In the genomic region with DNA sequence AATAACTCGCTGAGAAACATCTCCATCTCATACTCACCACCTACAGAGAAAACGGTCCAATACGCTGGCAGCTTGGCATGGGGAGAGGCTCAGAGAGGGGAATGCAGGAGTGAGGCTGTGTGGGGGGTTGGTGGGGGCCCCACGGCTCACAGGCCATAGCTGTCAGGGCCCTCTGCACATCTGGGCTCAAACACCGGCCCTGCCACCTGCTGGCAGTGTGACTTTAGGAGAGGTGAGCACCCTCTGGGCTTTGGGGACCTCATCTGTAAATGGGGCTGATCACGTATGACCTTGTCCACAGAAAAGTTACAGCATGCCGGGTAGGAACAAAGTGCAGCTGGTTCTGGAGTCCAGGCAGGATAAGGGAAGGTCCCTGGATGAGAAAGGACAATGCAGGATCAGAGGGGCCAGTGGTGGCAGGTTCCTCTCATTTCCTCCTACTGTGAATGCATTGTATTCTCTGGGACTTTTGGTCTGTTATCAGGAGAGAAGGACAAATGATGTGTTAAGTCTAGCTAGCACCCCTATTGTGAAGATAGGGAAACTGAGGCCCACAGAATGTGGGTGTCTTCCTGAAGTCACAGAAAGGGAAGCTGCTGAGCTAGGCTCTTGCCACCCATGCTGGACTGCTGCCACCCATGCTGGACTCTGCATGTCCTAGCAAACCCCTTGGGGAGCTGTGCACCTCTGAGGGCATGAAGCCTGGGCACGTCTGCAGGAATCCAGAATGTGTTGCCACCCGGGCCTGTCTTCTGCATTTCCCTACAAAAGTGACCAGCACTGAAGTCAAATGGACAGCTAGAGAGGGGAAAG, we compare ENCODE assay signal across 10 cellular contexts.
DNase-seq lines count a peak whose midpoint lies in the region; ATAC-seq, FAIRE-seq and TF ChIP-seq lines count a peak whose summit lies in the region.
"Had no signal": no experiment of that assay in that cellular context is flagged by ENCODE, and none has a peak within 500 bp of the region (broad histone marks: within the 10 kb centered on the region; RNA-seq: fewer than 3 reads in every experiment).

No MANE protein-coding gene starts in this region.

- CTCF ChIA-PET in activated CD8-positive, alpha-beta memory T cell treated with anti-CD3 and anti-CD28 coated beads, Interleukin-2, amount 10 ng/mL, durations not matched to agents 7 days and 5 days (lab: Charles Lee), result interaction anchor here (1.3 kb wide), 1 partner anchor 391 kb away, joined by 4 read pairs; no protein-coding TSS in a partner anchor
- CTCF ChIA-PET in K562 (lab: Yijun Ruan, JAX; ENCODE audit: low intra/inter-chr PET ratio), result no interaction called here

- H3K79me1 ChIP-seq in trophoblast cell (ENCODE audit: low read length), result peaks cover 55% of the 10 kb centered on the region

- H3K27me3 ChIP-seq in K562 (ENCODE audit: control insufficient read depth in 2 of 2, insufficient read depth in 2 of 2, low read length in 2 of 2), result peaks cover 1 to 64% of the 10 kb centered on the region in 2 experiments; a peak in 4 of 5 replicates
- H3K27me3 ChIP-seq in trophoblast cell (ENCODE audit: insufficient read depth, low read length), result no peaks in the 10 kb centered on the region

- peak; percentile 39 for ATAC-seq in activated CD8-positive, alpha-beta memory T cell treated with anti-CD3 and anti-CD28 coated beads, Interleukin-2, amount 10 ng/mL, durations not matched to agents 7 days and 5 days
- ATAC-seq in HG03432 (IDR thresholded peaks at IDR 0.05; ENCODE audit: unreplicated experiment), result peak; percentile 76
- ATAC-seq in K562, result peak; percentile 66

- no peak overlapping the region for H2AFZ ChIP-seq in K562 (ENCODE audit: low read depth, low read length)
- no peak overlapping the region for H2AFZ ChIP-seq in trophoblast cell (ENCODE audit: insufficient read depth, low read length, poor library complexity)

- peak in 1 of 2 experiments; percentile 34; a peak in 1 of 4 replicates for TF ChIP-seq RAD21 in K562 (CRISPR knock-in tag; conservative IDR thresholded peaks at IDR 0.05 in 1 of 2, IDR thresholded peaks at IDR 0.05 in 1 of 2)

- H3K4me3 Mint-ChIP-seq in activated CD8-positive, alpha-beta memory T cell treated with anti-CD3 and anti-CD28 coated beads, Interleukin-2, amount 10 ng/mL, durations not matched to agents 7 days and 5 days, result no peak overlapping the region

- H3K79me2 ChIP-seq in K562 (ENCODE audit: control insufficient read depth, insufficient read depth, low read length), result no peaks in the 10 kb centered on the region
- peaks cover 4% of the 10 kb centered on the region for H3K79me2 ChIP-seq in trophoblast cell (ENCODE audit: control insufficient read depth, insufficient read depth, low read length, poor library complexity)

- no peak overlapping the region for H3K4me2 ChIP-seq in K562 (ENCODE audit: insufficient read depth, low read length)
- no peak overlapping the region for H3K4me2 ChIP-seq in trophoblast cell (ENCODE audit: low read length)

- peak overlapping the region; percentile 54 for H3K18ac ChIP-seq in trophoblast cell (ENCODE audit: low read length)

- H2BK120ac ChIP-seq in trophoblast cell (ENCODE audit: insufficient read depth, low read length, poor library complexity), result peak overlapping the region; percentile 87

- no peak for TF ChIP-seq POLR2A in K562 (conservative IDR thresholded peaks at IDR 0.05)

- DNase-seq in activated CD8-positive, alpha-beta memory T cell treated with anti-CD3 and anti-CD28 coated beads, Interleukin-2, amount 10 ng/mL, durations not matched to agents 7 days and 5 days, result no peak
- DNase-seq in activated CD8-positive, alpha-beta memory T cell treated with anti-CD3 and anti-CD28 coated beads for 24 hours, result no peak
- peak in 1 of 4 experiments; percentile 14 for DNase-seq in K562 (ENCODE audit: extremely low read depth in 1 of 4, low spot score in 3 of 4)
- DNase-seq in trophoblast cell, result no peak
- no peak for DNase-seq in NCI-H146 (lab: John Stamatoyannopoulos, UW)
- DNase-seq in stimulated activated CD4-positive, alpha-beta T cell treated with anti-CD3 and anti-CD28 coated beads, Interleukin-4, amount 100 ng/mL, for 24 hours, result no peak
- no peak for DNase-seq in AG20443 (ENCODE audit: low spot score)
- DNase-seq: activated CD4-positive, alpha-beta T cell treated with anti-CD3 and anti-CD28 coated beads for 4 hours had no signal

- peaks cover 3% of the 10 kb centered on the region for H4K20me1 ChIP-seq in K562 (replicated peaks; ENCODE audit: control insufficient read depth, insufficient read depth, low read length)

- H3K4me1 Mint-ChIP-seq in activated CD8-positive, alpha-beta memory T cell treated with anti-CD3 and anti-CD28 coated beads, Interleukin-2, amount 10 ng/mL, durations not matched to agents 7 days and 5 days, result no peaks in the 10 kb centered on the region

- no peaks in the 10 kb centered on the region for H3K36me3 Mint-ChIP-seq in activated CD8-positive, alpha-beta memory T cell treated with anti-CD3 and anti-CD28 coated beads, Interleukin-2, amount 10 ng/mL, durations not matched to agents 7 days and 5 days

- no peak for TF ChIP-seq EP300 in K562 (IDR thresholded peaks at IDR 0.05; ENCODE audit: low read length)

- H3K23ac ChIP-seq in trophoblast cell (ENCODE audit: low read length), result no peak overlapping the region

- H3K27ac ChIP-seq in K562 (ENCODE audit: extremely low read depth, low read depth, low read length) (no peak overlapping the region), trophoblast cell (ENCODE audit: low read depth, low read length) (no peak overlapping the region)

- H3K27ac Mint-ChIP-seq in activated CD8-positive, alpha-beta memory T cell treated with anti-CD3 and anti-CD28 coated beads, Interleukin-2, amount 10 ng/mL, durations not matched to agents 7 days and 5 days, result no peak overlapping the region

- H4K91ac ChIP-seq in trophoblast cell (ENCODE audit: low read depth, low read length), result peak overlapping the region; percentile 82

- H3K9me1 ChIP-seq in K562 (ENCODE audit: control insufficient read depth, insufficient read depth, low read length), result no peaks in the 10 kb centered on the region

- peak overlapping the region; percentile 61 for H2BK5ac ChIP-seq in trophoblast cell (ENCODE audit: low read depth, low read length, poor library complexity)

- peaks cover 11% of the 10 kb centered on the region for H3K27me3 Mint-ChIP-seq in activated CD8-positive, alpha-beta memory T cell treated with anti-CD3 and anti-CD28 coated beads, Interleukin-2, amount 10 ng/mL, durations not matched to agents 7 days and 5 days

- in situ Hi-C loops in K562 (cut with MboI), result no loop called here

- H3K4me3 ChIP-seq in K562 (no peak overlapping the region), trophoblast cell (ENCODE audit: low read depth, low read length) (no peak overlapping the region)

- H2AK5ac ChIP-seq in trophoblast cell (ENCODE audit: low read length), result peak overlapping the region; percentile 97

- H2BK12ac ChIP-seq in trophoblast cell (ENCODE audit: low read length), result peak overlapping the region; percentile 88

- peak overlapping the region; percentile 42 for H4K8ac ChIP-seq in trophoblast cell (ENCODE audit: low read depth, low read length)

- TF ChIP-seq CTCF in K562 (IDR thresholded peaks at IDR 0.05 in 2 of 3, conservative IDR thresholded peaks at IDR 0.05 in 1 of 3; ENCODE audit: insufficient read depth in 2 of 3, low read depth in 1 of 3, low read length in 3 of 3), result peak; percentile 26 to 33 (median 33); a peak in 2 of 6 replicates

- no peaks in the 10 kb centered on the region for H3K4me1 ChIP-seq in K562 (replicated peaks in 1 of 2; ENCODE audit: control insufficient read depth in 2 of 2, insufficient read depth in 2 of 2, low read length in 2 of 2)
- peaks cover 44 to 48% of the 10 kb centered on the region in 2 experiments for H3K4me1 ChIP-seq in trophoblast cell (ENCODE audit: control insufficient read depth in 1 of 2, insufficient read depth in 2 of 2, low read length in 2 of 2)

- H3K14ac ChIP-seq in trophoblast cell (ENCODE audit: low read length), result peak overlapping the region; percentile 68

- no peaks in the 10 kb centered on the region for H3K9me3 ChIP-seq in K562 (replicated peaks; ENCODE audit: control insufficient read depth, insufficient read depth, low read depth, low read length)
- H3K9me3 ChIP-seq in trophoblast cell (ENCODE audit: insufficient read depth, low read depth, low read length), result peaks cover 3% of the 10 kb centered on the region

- no peak overlapping the region for H4K12ac ChIP-seq in trophoblast cell (ENCODE audit: low read depth, low read length)

- no peaks in the 10 kb centered on the region for H3K36me3 ChIP-seq in K562 (ENCODE audit: control insufficient read depth, insufficient read depth, low read length)
- H3K36me3 ChIP-seq in trophoblast cell (ENCODE audit: control insufficient read depth in 1 of 2, insufficient read depth in 2 of 2, low read length in 2 of 2), result no peaks in the 10 kb centered on the region

- intact Hi-C loops in K562 (cut with micrococcal nuclease), result no loop called here

- no TSS peak for BruUV-seq in K562 (replicated peaks; lab: Mats Ljungman, UMichigan)

- POLR2A ChIA-PET in K562 (lab: Yijun Ruan, JAX), result interaction anchor here (0.5 kb wide), 1 partner anchor 59 kb away, joined by 3 read pairs; no protein-coding TSS in a partner anchor

- H3K9me3 Mint-ChIP-seq in activated CD8-positive, alpha-beta memory T cell treated with anti-CD3 and anti-CD28 coated beads, Interleukin-2, amount 10 ng/mL, durations not matched to agents 7 days and 5 days (ENCODE audit: low read depth), result no peaks in the 10 kb centered on the region

- no peak for FAIRE-seq in K562 (lab: Jason Lieb, UNC)
- FAIRE-seq: endothelial cell of umbilical vein had no signal

- peak overlapping the region; percentile 17 for H3K4ac ChIP-seq in trophoblast cell (ENCODE audit: low read depth, low read length)

- WGBS in K562 (ENCODE audit: insufficient coverage, low coverage, missing lambda C conversion rate), result 2% methylated on average over 8 of the region's 9 CpGs
- WGBS in trophoblast cell (ENCODE audit: extremely low coverage, insufficient coverage, insufficient read length), result no CpG with 5 or more reads among the region's 9 CpGs

- H3K9ac ChIP-seq in K562 (ENCODE audit: insufficient read depth in 1 of 2, low read depth in 2 of 2, low read length in 2 of 2) (no peak overlapping the region), trophoblast cell (ENCODE audit: low read length) (no peak overlapping the region)

TF ChIP-seq in K562, 482 proteins besides CTCF, POLR2A, EP300 and RAD21:
- TF ChIP-seq RBM39 (optimal IDR thresholded peaks at IDR 0.05; ENCODE audit: low read depth, low read length) (no peak), TOE1 (IDR thresholded peaks at IDR 0.05; ENCODE audit: borderline replicate concordance) (no peak), TOE1 (CRISPR knock-in tag; IDR thresholded peaks at IDR 0.05; ENCODE audit: borderline replicate concordance, low read depth) (no peak), MEF2D (tag; conservative IDR thresholded peaks at IDR 0.05; ENCODE audit: low read depth) (no peak)
